1 cellular context compared by ENCODE assay signal in genomic region chr4:126956192-126956897, GRCh38.
TF ChIP-seq lines count a peak whose summit lies in the region.

No MANE protein-coding gene starts in this region.

TF ChIP-seq in K562, 482 proteins besides CTCF, POLR2A, EP300 and RAD21 (continued from another document and continues in another):
- TF ChIP-seq ZBTB40 (IDR thresholded peaks at IDR 0.05) (no peak; the same call in 1 of the 2 replicates), ZBTB40 (CRISPR knock-in tag; IDR thresholded peaks at IDR 0.05) (no peak), SFPQ (IDR thresholded peaks at IDR 0.05; ENCODE audit: low read depth, low read length) (no peak), FOXM1 (IDR thresholded peaks at IDR 0.05; ENCODE audit: low read depth) (no peak), FOXM1 (CRISPR knock-in tag; IDR thresholded peaks at IDR 0.05; ENCODE audit: low read depth) (no peak), SNRNP70 (optimal IDR thresholded peaks at IDR 0.05; ENCODE audit: low read depth, low read length) (no peak), HEY1 (CRISPR knock-in tag; IDR thresholded peaks at IDR 0.05; ENCODE audit: borderline replicate concordance) (no peak), BDP1 (IDR thresholded peaks at IDR 0.05; ENCODE audit: insufficient read depth, insufficient read length) (no peak), HNRNPUL1 (IDR thresholded peaks at IDR 0.05; ENCODE audit: low read length) (no peak), MTF1 (CRISPR knock-in tag; IDR thresholded peaks at IDR 0.05; ENCODE audit: borderline replicate concordance) (no peak), ZNF76 (CRISPR knock-in tag; IDR thresholded peaks at IDR 0.05; ENCODE audit: borderline replicate concordance) (no peak), ZNF780A (CRISPR knock-in tag; IDR thresholded peaks at IDR 0.05) (no peak), FOXJ2 (tag; IDR thresholded peaks at IDR 0.05) (no peak), PRPF4 (IDR thresholded peaks at IDR 0.05; ENCODE audit: insufficient read depth, low read depth, low read length, poor library complexity, severe bottlenecking) (no peak), HES1 (IDR thresholded peaks at IDR 0.05; ENCODE audit: low read depth) (no peak), RUNX1 (IDR thresholded peaks at IDR 0.05; ENCODE audit: low read depth) (no peak), NCOA4 (IDR thresholded peaks at IDR 0.05; ENCODE audit: partially characterized antibody) (no peak), ZEB2 (IDR thresholded peaks at IDR 0.05) (peak; percentile 43; the same call in 1 of the 2 replicates), ZNF395 (CRISPR knock-in tag; IDR thresholded peaks at IDR 0.05) (no peak), KAT7 (CRISPR knock-in tag; IDR thresholded peaks at IDR 0.05; ENCODE audit: borderline replicate concordance) (no peak), SREBF2 (CRISPR knock-in tag; IDR thresholded peaks at IDR 0.05) (no peak), ZNF263 (CRISPR knock-in tag; IDR thresholded peaks at IDR 0.05; ENCODE audit: borderline replicate concordance) (no peak), NFE2 (IDR thresholded peaks at IDR 0.05; ENCODE audit: low read depth) (no peak), MYNN (IDR thresholded peaks at IDR 0.05) (no peak), MYNN (CRISPR knock-in tag; IDR thresholded peaks at IDR 0.05) (no peak), E2F5 (CRISPR knock-in tag; IDR thresholded peaks at IDR 0.05) (no peak), HDAC2 (IDR thresholded peaks at IDR 0.05) (0 out of 2 replicates have a peak, but pooled peaks have one; percentile 13), HNRNPK (IDR thresholded peaks at IDR 0.05; ENCODE audit: low read depth, low read length, poor library complexity, severe bottlenecking) (no peak), ZNF232 (CRISPR knock-in tag; IDR thresholded peaks at IDR 0.05) (no peak), SIX5 (IDR thresholded peaks at IDR 0.05; ENCODE audit: borderline replicate concordance in 1 of 2, insufficient read depth in 1 of 2, low read depth in 1 of 2, low read length in 2 of 2) (no peak), FOXP4 (CRISPR knock-in tag; IDR thresholded peaks at IDR 0.05; ENCODE audit: borderline replicate concordance) (no peak), ZNF277 (CRISPR knock-in tag; IDR thresholded peaks at IDR 0.05; ENCODE audit: borderline replicate concordance) (no peak), ZNF707 (CRISPR knock-in tag; conservative IDR thresholded peaks at IDR 0.05) (no peak), PHF8 (IDR thresholded peaks at IDR 0.05; ENCODE audit: borderline replicate concordance, low read length) (0 out of 2 replicates have a peak, but pooled peaks have one; percentile 31), HLTF (IDR thresholded peaks at IDR 0.05) (no peak), ZFP36 (IDR thresholded peaks at IDR 0.05; ENCODE audit: low read depth, low read length, partially characterized antibody) (no peak), NR2C1 (IDR thresholded peaks at IDR 0.05) (no peak), NR2C1 (tag; IDR thresholded peaks at IDR 0.05) (no peak), POLR3A (IDR thresholded peaks at IDR 0.05; ENCODE audit: borderline replicate concordance, extremely low read depth, insufficient read depth, insufficient read length) (no peak), PCBP2 (IDR thresholded peaks at IDR 0.05; ENCODE audit: low read depth, low read length, poor library complexity, severe bottlenecking) (no peak), ZMIZ1 (IDR thresholded peaks at IDR 0.05; ENCODE audit: low read depth in 2 of 2, low read length in 2 of 2) (peak in 1 of 2 experiments; percentile 22; a peak in 1 of 4 replicates)
